In the genomic region with DNA sequence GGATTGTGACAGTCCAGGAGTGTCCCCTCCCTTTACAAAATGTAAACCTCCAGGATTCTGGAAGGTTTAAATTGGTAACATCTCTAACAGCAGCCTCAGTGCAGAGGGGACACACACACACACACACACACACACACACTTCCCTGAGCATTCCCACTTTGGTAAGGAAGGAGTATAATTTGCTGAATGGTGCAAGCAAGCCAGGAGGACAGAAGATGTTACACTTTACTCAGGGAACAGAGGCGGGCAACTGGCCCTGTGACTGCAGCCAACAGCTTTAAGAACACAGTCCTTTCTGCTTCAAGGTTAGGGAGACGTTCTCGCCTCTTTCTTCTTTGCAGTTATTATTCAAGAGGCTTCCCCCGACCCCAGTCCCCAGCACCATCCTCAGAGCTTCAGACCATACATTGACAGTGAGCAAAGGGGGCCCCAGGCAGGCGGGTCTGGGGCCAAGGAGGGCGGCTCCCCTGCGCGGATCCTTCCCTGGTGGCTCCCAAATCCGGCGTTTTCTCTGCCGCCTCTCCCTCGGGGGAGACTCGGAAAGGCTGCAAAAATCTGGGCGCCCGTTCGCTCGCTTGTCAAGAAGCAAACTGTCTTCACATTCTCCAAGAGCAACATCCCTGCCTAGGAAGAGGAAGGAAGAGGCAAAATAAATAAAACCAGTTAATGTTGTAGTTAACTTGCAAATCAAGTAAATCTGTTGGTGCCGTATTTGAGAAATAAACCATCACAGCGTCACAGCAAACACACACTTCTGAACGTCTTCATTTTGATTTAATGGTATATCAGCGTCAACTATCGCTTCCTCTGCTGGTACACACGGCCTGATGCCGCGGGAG, we compare ENCODE assay signal across 9 cellular contexts. TPM values are rescaled to one million over a fixed set of nuclear protein-coding genes. Genes with fewer than 3 reads are reported as not detected.
DNase-seq lines count a peak whose midpoint lies in the region; ATAC-seq and TF ChIP-seq lines count a peak whose summit lies in the region.
"Had no signal": no experiment of that assay in that cellular context is flagged by ENCODE, and none has a peak within 500 bp of the region (broad histone marks: within the 10 kb centered on the region; RNA-seq: fewer than 3 reads in every experiment).

No MANE protein-coding gene starts in this region.

- H3K4me1 Mint-ChIP-seq in neural progenitor cell, result peaks cover 43% of the 10 kb centered on the region

- ATAC-seq in GM18868 (IDR thresholded peaks at IDR 0.05; ENCODE audit: unreplicated experiment), result no peak
- no peak for ATAC-seq in GM21360 (IDR thresholded peaks at IDR 0.05; ENCODE audit: unreplicated experiment)

- no peak for TF ChIP-seq POLR2A in breast epithelium (IDR thresholded peaks at IDR 0.05)

- no peaks in the 10 kb centered on the region for H4K20me1 ChIP-seq in Karpas-422 (ENCODE audit: insufficient read depth, low read depth, low read length)
- H4K20me1 ChIP-seq in neural progenitor cell (ENCODE audit: low read depth), result peaks cover 75% of the 10 kb centered on the region

- no peak overlapping the region for H3K27ac Mint-ChIP-seq in neural progenitor cell

- H3K27me3 ChIP-seq in Karpas-422 (ENCODE audit: low read length) (peaks cover 6% of the 10 kb centered on the region; the same call in 1 of the 2 replicates), neural progenitor cell (peaks cover 100% of the 10 kb centered on the region), breast epithelium (peaks cover 20 to 98% of the 10 kb centered on the region in 2 donors)

- H3K4me1 ChIP-seq in Karpas-422 (ENCODE audit: low read length), result peaks cover 45% of the 10 kb centered on the region
- peaks cover 73% of the 10 kb centered on the region for H3K4me1 ChIP-seq in neural progenitor cell
- H3K4me1 ChIP-seq in breast epithelium, result peaks cover 0 to 17% of the 10 kb centered on the region in 2 donors

- no peaks in the 10 kb centered on the region for H3K9me3 Mint-ChIP-seq in neural progenitor cell

- peaks cover 75% of the 10 kb centered on the region for H3K27me3 Mint-ChIP-seq in neural progenitor cell (ENCODE audit: insufficient read depth, low read depth)

- H3K4me3 ChIP-seq in Karpas-422 (ENCODE audit: low read length) (no peak overlapping the region), coronary artery (peak overlapping the region; percentile 53), neural progenitor cell (peak overlapping the region; percentile 76), breast epithelium (peak overlapping the region in 1 of 3 donors; percentile 40)

- H3K79me2 ChIP-seq in Karpas-422 (ENCODE audit: low read length) (no peaks in the 10 kb centered on the region), neural progenitor cell (ENCODE audit: low read depth) (peaks cover 81% of the 10 kb centered on the region)

- H2AFZ ChIP-seq in Karpas-422 (ENCODE audit: low read length) (no peak overlapping the region), neural progenitor cell (replicated peaks) (no peak overlapping the region)

- H3K27ac ChIP-seq in Karpas-422 (ENCODE audit: low read length), result no peak overlapping the region
- H3K27ac ChIP-seq in coronary artery, result no peak overlapping the region
- H3K27ac ChIP-seq in neural progenitor cell, result no peak overlapping the region
- no peak overlapping the region for H3K27ac ChIP-seq in breast epithelium

- peaks cover 90% of the 10 kb centered on the region for H3F3A ChIP-seq in neural progenitor cell (ENCODE audit: low read depth)

- no peaks in the 10 kb centered on the region for H3K9me3 ChIP-seq in Karpas-422 (ENCODE audit: low read length)
- no peaks in the 10 kb centered on the region for H3K9me3 ChIP-seq in neural progenitor cell (ENCODE audit: low read depth)
- H3K9me3 ChIP-seq in breast epithelium, result no peaks in the 10 kb centered on the region

- H3K4me2 ChIP-seq in Karpas-422 (ENCODE audit: low read depth, low read length, poor library complexity, severe bottlenecking) (peak overlapping the region; percentile 18), neural progenitor cell (peak overlapping the region; percentile 92)

- TF ChIP-seq CTCF in coronary artery (IDR thresholded peaks at IDR 0.05) (no peak), neural progenitor cell (IDR thresholded peaks at IDR 0.05) (no peak), breast epithelium (IDR thresholded peaks at IDR 0.05) (no peak)

- no peaks in the 10 kb centered on the region for H3K9me2 ChIP-seq in Karpas-422 (replicated peaks; ENCODE audit: insufficient read depth, low read length)

- intact Hi-C loops in breast epithelium (cut with DNase I; ENCODE audit: low total_unique reads), result no loop called here

- H3K9ac ChIP-seq in Karpas-422 (ENCODE audit: low read length) (no peak overlapping the region), neural progenitor cell (no peak overlapping the region)

- H3K36me3 ChIP-seq in Karpas-422 (ENCODE audit: insufficient read depth, low read length) (no peaks in the 10 kb centered on the region), neural progenitor cell (no peaks in the 10 kb centered on the region), breast epithelium (no peaks in the 10 kb centered on the region)

- DNase-seq in NCI-H524 treated with DMSO at 0.1 percent for 48 hours (lab: John Stamatoyannopoulos, UW), result peak; percentile 18
- no peak for DNase-seq in NCI-H524 (lab: John Stamatoyannopoulos, UW)
- DNase-seq in Karpas-422, result no peak
- no peak for DNase-seq in coronary artery (ENCODE audit: low spot score)
- DNase-seq in neural progenitor cell (ENCODE audit: low spot score), result peak; percentile 30
- no peak for DNase-seq in breast epithelium (ENCODE audit: low spot score in 2 of 2)

- H3K4me3 Mint-ChIP-seq in neural progenitor cell, result peak overlapping the region; percentile 77

- no peaks in the 10 kb centered on the region for H3K36me3 Mint-ChIP-seq in neural progenitor cell

RNA-seq across cellular contexts. Expression of a gene that starts 3.9 kb away (rescaled TPM):
- total RNA-seq in Karpas-422 (2014; rRNA removed; shearing (Covaris generic); ENCODE audit: low replicate concordance), result not detected in 2 replicates
- 36.3 and 59.5 TPM in 2 replicates for total RNA-seq in neural progenitor cell (ENCODE audit: low replicate concordance)
- total RNA-seq in breast epithelium, result not detected
- total RNA-seq: osteocyte had no signal

Comparison
In these comparisons a context has a peak if more than half of its experiments do, and no peak if none do; other contexts are left out.
1. DNase-seq: peak in NCI-H524 treated with DMSO at 0.1 percent for 48 hours (single experiment) and neural progenitor cell (single experiment); none in NCI-H524 (0 of 2), Karpas-422 (single experiment), coronary artery (single experiment) and breast epithelium (0 of 2).
2. RNA of a gene that starts 3.9 kb away (total RNA-seq): 36.3 to 59.5 TPM in neural progenitor cell; not detected in Karpas-422 and not detected in breast epithelium; every median in the first group is over 10 times any median in the second.